In genomic region chr6:163435013-163435412, GRCh38 we compare ENCODE assay signal across 2 cellular contexts.
A peak's percentile ranks its signal among the peaks of the same experiment; 100 is the strongest.
TF ChIP-seq lines count a peak whose summit lies in the region.

No MANE protein-coding gene starts in this region.

TF ChIP-seq in Ishikawa, 13 proteins besides CTCF, POLR2A, EP300 and RAD21:
- TF ChIP-seq CEBPB (IDR thresholded peaks at IDR 0.05) (peak; percentile 81), FOXM1 (IDR thresholded peaks at IDR 0.05; ENCODE audit: borderline replicate concordance, low read depth) (no peak)

TF ChIP-seq in H1, 55 proteins besides CTCF, POLR2A, EP300 and RAD21:
- peak; percentile 88 for TF ChIP-seq CEBPB (IDR thresholded peaks at IDR 0.05; ENCODE audit: low read depth, low read length)
- TF ChIP-seq HDAC2 (IDR thresholded peaks at IDR 0.05; ENCODE audit: borderline replicate concordance in 1 of 2, low read depth in 2 of 2, low read length in 2 of 2) = no peak
TF ChIP-seq in H1: peak in this region for 1.
